In genomic region chr2:28407131-28407975, GRCh38 we compare ENCODE assay signal across 9 cellular contexts. TPM values are rescaled to one million over a fixed set of nuclear protein-coding genes. Genes with fewer than 3 reads are reported as not detected.
DNase-seq lines count a peak whose midpoint lies in the region; ATAC-seq and TF ChIP-seq lines count a peak whose summit lies in the region.
"Had no signal": no experiment of that assay in that cellular context is flagged by ENCODE, and none has a peak within 500 bp of the region (broad histone marks: within the 10 kb centered on the region; RNA-seq: fewer than 3 reads in every experiment).

No MANE protein-coding gene starts in this region.

- H3K27me3 Mint-ChIP-seq in CD8-positive, alpha-beta T cell (ENCODE audit: low read depth), result no peaks in the 10 kb centered on the region
- H3K27me3 Mint-ChIP-seq in activated CD4-positive, alpha-beta memory T cell treated with anti-CD3 and anti-CD28 coated beads, Interleukin-2, amount 10 ng/mL, durations not matched to agents 7 days and 5 days, result no peaks in the 10 kb centered on the region
- H3K27me3 Mint-ChIP-seq in glutamatergic neuron (ENCODE audit: unreplicated experiment), result peaks cover 1% of the 10 kb centered on the region

- no peaks in the 10 kb centered on the region for H3K9me3 ChIP-seq in CD8-positive, alpha-beta T cell (ENCODE audit: low read length)

- H3K36me3 ChIP-seq in CD8-positive, alpha-beta T cell (ENCODE audit: insufficient read depth, low read length), result peaks cover 7% of the 10 kb centered on the region

- DNase-seq in CD8-positive, alpha-beta T cell, result no peak
- DNase-seq in activated CD4-positive, alpha-beta memory T cell treated with anti-CD3 and anti-CD28 coated beads, Interleukin-2, amount 10 ng/mL, durations not matched to agents 7 days and 5 days, result no peak
- DNase-seq in glutamatergic neuron (no peak), posterior vena cava (ENCODE audit: low spot score) (peak; percentile 78), NCI-H2107 treated with DMSO at 0.1 percent for 48 hours (lab: John Stamatoyannopoulos, UW; ENCODE audit: unreplicated experiment) (no peak), HK-2 (ENCODE audit: unreplicated experiment) (no peak)
- no peak for DNase-seq in stimulated activated naive CD4-positive, alpha-beta T cell (lab: John Stamatoyannopoulos, UW)

- peaks cover 71% of the 10 kb centered on the region for H3K4me1 Mint-ChIP-seq in CD8-positive, alpha-beta T cell (ENCODE audit: low read depth)
- H3K4me1 Mint-ChIP-seq in activated CD4-positive, alpha-beta memory T cell treated with anti-CD3 and anti-CD28 coated beads, Interleukin-2, amount 10 ng/mL, durations not matched to agents 7 days and 5 days, result peaks cover 93% of the 10 kb centered on the region
- no peaks in the 10 kb centered on the region for H3K4me1 Mint-ChIP-seq in glutamatergic neuron (ENCODE audit: low read depth, unreplicated experiment)

- H3K27me3 ChIP-seq in CD8-positive, alpha-beta T cell (ENCODE audit: insufficient read depth, low read length), result no peaks in the 10 kb centered on the region

- H3K4me1 ChIP-seq in CD8-positive, alpha-beta T cell (ENCODE audit: insufficient read depth, low read length), result peaks cover 74% of the 10 kb centered on the region
- H3K4me1 ChIP-seq: parathyroid adenoma had no signal

- H3K9me3 Mint-ChIP-seq in CD8-positive, alpha-beta T cell, result no peaks in the 10 kb centered on the region
- H3K9me3 Mint-ChIP-seq in activated CD4-positive, alpha-beta memory T cell treated with anti-CD3 and anti-CD28 coated beads, Interleukin-2, amount 10 ng/mL, durations not matched to agents 7 days and 5 days, result no peaks in the 10 kb centered on the region
- H3K9me3 Mint-ChIP-seq in glutamatergic neuron (ENCODE audit: unreplicated experiment), result no peaks in the 10 kb centered on the region

- ATAC-seq in CD8-positive, alpha-beta T cell, result no peak
- ATAC-seq in HG03175 (IDR thresholded peaks at IDR 0.05; ENCODE audit: unreplicated experiment), result no peak

- CTCF ChIA-PET in CD8-positive, alpha-beta T cell (lab: Charles Lee), result interaction anchor here (0.9 to 1.9 kb wide), 5 partner anchors 11 to 704 kb away, joined by 3 to 6 read pairs (median 4); no protein-coding TSS in a partner anchor
- CTCF ChIA-PET in activated CD4-positive, alpha-beta memory T cell treated with anti-CD3 and anti-CD28 coated beads, Interleukin-2, amount 10 ng/mL, durations not matched to agents 7 days and 5 days (lab: Charles Lee), result interaction anchor here (0.8 to 3.6 kb wide), 6 partner anchors 12 to 45 kb away, joined by 3 to 10 read pairs (median 3); no protein-coding TSS in a partner anchor

- H3K4me3 Mint-ChIP-seq in CD8-positive, alpha-beta T cell, result peak overlapping the region; percentile 44
- peak overlapping the region; percentile 11 for H3K4me3 Mint-ChIP-seq in activated CD4-positive, alpha-beta memory T cell treated with anti-CD3 and anti-CD28 coated beads, Interleukin-2, amount 10 ng/mL, durations not matched to agents 7 days and 5 days
- H3K4me3 Mint-ChIP-seq in glutamatergic neuron (ENCODE audit: unreplicated experiment), result peak overlapping the region; percentile 15

- H3K36me3 Mint-ChIP-seq in CD8-positive, alpha-beta T cell, result peaks cover 33% of the 10 kb centered on the region
- peaks cover 90% of the 10 kb centered on the region for H3K36me3 Mint-ChIP-seq in activated CD4-positive, alpha-beta memory T cell treated with anti-CD3 and anti-CD28 coated beads, Interleukin-2, amount 10 ng/mL, durations not matched to agents 7 days and 5 days (ENCODE audit: low read depth)
- no peaks in the 10 kb centered on the region for H3K36me3 Mint-ChIP-seq in glutamatergic neuron (ENCODE audit: unreplicated experiment)

- H3K4me3 ChIP-seq in CD8-positive, alpha-beta T cell (ENCODE audit: low read depth, low read length), result no peak overlapping the region

- peak overlapping the region; percentile 97 for H3K27ac Mint-ChIP-seq in CD8-positive, alpha-beta T cell
- peak overlapping the region; percentile 97 for H3K27ac Mint-ChIP-seq in activated CD4-positive, alpha-beta memory T cell treated with anti-CD3 and anti-CD28 coated beads, Interleukin-2, amount 10 ng/mL, durations not matched to agents 7 days and 5 days
- no peak overlapping the region for H3K27ac Mint-ChIP-seq in glutamatergic neuron (ENCODE audit: unreplicated experiment)

- intact Hi-C loops in CD8-positive, alpha-beta T cell (cut with DNase I, micrococcal nuclease), result loop anchor here in 1 of 2 experiments (5.0 kb wide), 2 partner anchors 345 to 515 kb away; partner anchors contain the start of genes BABAM2, PPP1CB and RBKS
- intact Hi-C loops in posterior vena cava (cut with DNase I), result no loop called here

- no peak for TF ChIP-seq CTCF in CD8-positive, alpha-beta T cell (IDR thresholded peaks at IDR 0.05)
- no peak for TF ChIP-seq CTCF in glutamatergic neuron (IDR thresholded peaks at IDR 0.05; ENCODE audit: partially characterized antibody, unreplicated experiment)

- peak overlapping the region; percentile 28 for H3K27ac ChIP-seq in CD8-positive, alpha-beta T cell (ENCODE audit: low read depth, low read length)
- H3K27ac ChIP-seq: parathyroid adenoma had no signal

- POLR2A ChIA-PET in CD8-positive, alpha-beta T cell (lab: Charles Lee), result interaction anchor here (1.2 to 1.6 kb wide), 3 partner anchors 9 to 22 kb away, joined by 3 to 4 read pairs (median 4); partner anchors contain the start of gene FOSL2
- POLR2A ChIA-PET in activated CD4-positive, alpha-beta memory T cell treated with anti-CD3 and anti-CD28 coated beads, Interleukin-2, amount 10 ng/mL, durations not matched to agents 7 days and 5 days (lab: Charles Lee), result interaction anchor here (0.7 to 5.2 kb wide), 11 partner anchors 11 to 635 kb away, joined by 3 to 85 read pairs (median 3); partner anchors contain the start of genes FOSL2 and PPP1CB

RNA-seq across cellular contexts. Expression of gene FOSL2, which starts 14.7 kb away (rescaled TPM):
- 100 to 1,000 TPM; 359 to 360 TPM for total RNA-seq in CD8-positive, alpha-beta T cell
- 100 to 1,000 TPM in 1 of 2 experiments, 10 to 100 TPM in 1; 96.4 to 100 TPM for total RNA-seq in activated CD4-positive, alpha-beta memory T cell treated with anti-CD3 and anti-CD28 coated beads, Interleukin-2, amount 10 ng/mL, durations not matched to agents 7 days and 5 days
- total RNA-seq in glutamatergic neuron (ENCODE audit: unreplicated experiment), result 2.6 TPM
- total RNA-seq in posterior vena cava, result 100 to 1,000 TPM; 105 to 141 TPM

Comparison
In these comparisons a context has a peak if more than half of its experiments do, and no peak if none do; other contexts are left out.
1. RNA of gene FOSL2, which starts 14.7 kb away (total RNA-seq): 359 to 360 TPM in CD8-positive, alpha-beta T cell, 105 to 141 TPM in posterior vena cava and 96.4 to 100 TPM in activated CD4-positive, alpha-beta memory T cell treated with anti-CD3 and anti-CD28 coated beads, Interleukin-2, amount 10 ng/mL, durations not matched to agents 7 days and 5 days; 2.6 TPM in glutamatergic neuron (single experiment); every median in the first group is over 10 times any median in the second.
2. Peak in every context shown above with its lines, with median percentiles within 50 percentile points of each other: H3K4me3 Mint-ChIP-seq.